ENCODE assay signal across 1 cellular context in the genomic region with DNA sequence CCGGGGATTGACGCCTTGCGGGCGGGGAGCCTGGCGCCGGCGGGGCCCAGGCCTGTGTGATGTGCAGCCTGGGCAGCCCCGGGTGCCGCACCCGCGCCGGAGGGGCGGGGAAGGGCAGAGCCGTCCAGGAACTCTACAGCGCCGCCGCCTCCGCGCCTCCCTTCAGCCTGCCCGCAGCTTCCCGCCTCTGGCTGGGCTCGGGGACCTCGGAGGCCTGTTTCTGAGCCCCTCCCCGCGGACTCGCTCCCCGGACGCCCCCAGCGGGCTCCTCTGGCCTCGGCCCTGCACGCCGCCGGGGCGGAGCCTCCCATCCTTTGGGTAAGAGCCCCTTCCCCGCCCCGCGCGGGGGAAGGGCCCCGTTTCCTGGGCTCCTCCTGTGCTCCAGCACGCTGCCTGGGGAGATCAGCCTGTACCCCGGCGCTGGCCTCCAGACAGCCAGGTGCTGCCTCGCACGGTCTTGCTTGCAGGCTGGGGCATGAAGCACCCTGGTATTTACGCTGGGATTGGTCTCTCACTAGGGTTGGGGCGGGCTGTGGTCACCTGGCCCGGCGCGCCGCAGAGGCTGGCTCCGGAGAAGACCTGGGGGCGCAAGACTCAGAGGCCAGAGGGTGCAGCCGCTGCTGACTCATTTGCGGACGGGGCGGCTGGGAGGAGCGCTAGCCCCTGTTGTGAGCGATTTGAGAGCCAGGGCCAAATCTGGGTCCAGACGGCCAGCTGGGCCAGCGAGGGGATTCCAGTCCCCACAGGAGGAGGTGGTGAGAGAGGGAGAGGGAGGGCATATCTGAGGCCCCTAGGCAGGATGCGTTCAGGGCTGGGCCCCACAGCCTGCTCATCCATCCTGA.
TF ChIP-seq lines count a peak whose summit lies in the region.

No MANE protein-coding gene starts in this region.

TF ChIP-seq in HepG2, 621 proteins besides CTCF, POLR2A, EP300 and RAD21 (continued from another document and continues in another):
- TF ChIP-seq HDAC1 (CRISPR knock-in tag; IDR thresholded peaks at IDR 0.05) (peak; percentile 89), FUBP1 (CRISPR knock-in tag; IDR thresholded peaks at IDR 0.05; ENCODE audit: borderline replicate concordance) (no peak), ZNF766 (CRISPR knock-in tag; IDR thresholded peaks at IDR 0.05; ENCODE audit: borderline replicate concordance) (peak; percentile 88; the same call in 1 of the 2 replicates), NONO (IDR thresholded peaks at IDR 0.05) (no peak), NONO (CRISPR knock-in tag; conservative IDR thresholded peaks at IDR 0.05) (peak; percentile 82; the same call in 1 of the 2 replicates), GLI4 (CRISPR knock-in tag; IDR thresholded peaks at IDR 0.05; ENCODE audit: borderline replicate concordance) (0 out of 2 replicates have a peak, but pooled peaks have one; percentile 13), THAP11 (CRISPR knock-in tag; IDR thresholded peaks at IDR 0.05) (peak; percentile 43; the same call in 1 of the 2 replicates), ZNF747 (CRISPR knock-in tag; IDR thresholded peaks at IDR 0.05; ENCODE audit: borderline replicate concordance) (peak; percentile 41; the same call in 1 of the 2 replicates), ZNF740 (CRISPR knock-in tag; IDR thresholded peaks at IDR 0.05) (peak; percentile 72; the same call in 1 of the 2 replicates), ZFAT (CRISPR knock-in tag; conservative IDR thresholded peaks at IDR 0.05) (peak; percentile 83; the same call in 1 of the 2 replicates), E2F1 (CRISPR knock-in tag; IDR thresholded peaks at IDR 0.05) (peak; percentile 83), FOXP1 (IDR thresholded peaks at IDR 0.05) (no peak), FOXP1 (CRISPR knock-in tag; IDR thresholded peaks at IDR 0.05) (0 out of 2 replicates have a peak, but pooled peaks have one; percentile 13), POGK (CRISPR knock-in tag; conservative IDR thresholded peaks at IDR 0.05) (peak; percentile 94), CBX2 (IDR thresholded peaks at IDR 0.05; ENCODE audit: low read depth, low read length) (no peak), CBX2 (CRISPR knock-in tag; IDR thresholded peaks at IDR 0.05; ENCODE audit: low read depth) (0 out of 2 replicates have a peak, but pooled peaks have one; percentile 36), ZNF431 (CRISPR knock-in tag; IDR thresholded peaks at IDR 0.05; ENCODE audit: borderline replicate concordance, low read depth) (no peak), ZNF770 (CRISPR knock-in tag; IDR thresholded peaks at IDR 0.05) (peak; percentile 83), ZNF746 (CRISPR knock-in tag; IDR thresholded peaks at IDR 0.05) (peak; percentile 68; the same call in 1 of the 2 replicates), CBX5 (CRISPR knock-in tag; IDR thresholded peaks at IDR 0.05; ENCODE audit: borderline replicate concordance) (no peak), CEBPG (CRISPR knock-in tag; IDR thresholded peaks at IDR 0.05) (no peak), ZNF709 (CRISPR knock-in tag; IDR thresholded peaks at IDR 0.05) (peak; percentile 63; the same call in 1 of the 2 replicates), RNF2 (conservative IDR thresholded peaks at IDR 0.05; ENCODE audit: low read depth) (no peak), HIC2 (CRISPR knock-in tag; IDR thresholded peaks at IDR 0.05; ENCODE audit: low read depth) (peak; percentile 56), MXI1 (IDR thresholded peaks at IDR 0.05; ENCODE audit: borderline replicate concordance, low read depth, low read length) (no peak), ASH2L (IDR thresholded peaks at IDR 0.05; ENCODE audit: insufficient read length, low read depth, low read length) (no peak), ZSCAN20 (CRISPR knock-in tag; IDR thresholded peaks at IDR 0.05; ENCODE audit: borderline replicate concordance) (no peak; the same call in 1 of the 2 replicates), KDM2A (CRISPR knock-in tag; IDR thresholded peaks at IDR 0.05; ENCODE audit: borderline replicate concordance, low read depth) (peak; percentile 73), BCL6 (CRISPR knock-in tag; IDR thresholded peaks at IDR 0.05) (peak; percentile 82), BRCA1 (CRISPR knock-in tag; IDR thresholded peaks at IDR 0.05) (peak; percentile 41; the same call in 1 of the 2 replicates), ZFP90 (CRISPR knock-in tag; IDR thresholded peaks at IDR 0.05; ENCODE audit: borderline replicate concordance) (peak; percentile 61; the same call in 1 of the 2 replicates), HOXA9 (CRISPR knock-in tag; IDR thresholded peaks at IDR 0.05; ENCODE audit: borderline replicate concordance) (peak; percentile 66; the same call in 1 of the 2 replicates), ZNF788 (CRISPR knock-in tag; IDR thresholded peaks at IDR 0.05; ENCODE audit: borderline replicate concordance) (peak; percentile 57; the same call in 1 of the 2 replicates), ZNF274 (CRISPR knock-in tag; IDR thresholded peaks at IDR 0.05) (0 out of 2 replicates have a peak, but pooled peaks have one; percentile 18), RARA (CRISPR knock-in tag; IDR thresholded peaks at IDR 0.05) (0 out of 2 replicates have a peak, but pooled peaks have one; percentile 12), GATAD2A (CRISPR knock-in tag; IDR thresholded peaks at IDR 0.05) (peak; percentile 46; the same call in 1 of the 2 replicates), SRY (CRISPR knock-in tag; IDR thresholded peaks at IDR 0.05) (no peak; the same call in 1 of the 2 replicates)
- TF ChIP-seq, protein P1, sequence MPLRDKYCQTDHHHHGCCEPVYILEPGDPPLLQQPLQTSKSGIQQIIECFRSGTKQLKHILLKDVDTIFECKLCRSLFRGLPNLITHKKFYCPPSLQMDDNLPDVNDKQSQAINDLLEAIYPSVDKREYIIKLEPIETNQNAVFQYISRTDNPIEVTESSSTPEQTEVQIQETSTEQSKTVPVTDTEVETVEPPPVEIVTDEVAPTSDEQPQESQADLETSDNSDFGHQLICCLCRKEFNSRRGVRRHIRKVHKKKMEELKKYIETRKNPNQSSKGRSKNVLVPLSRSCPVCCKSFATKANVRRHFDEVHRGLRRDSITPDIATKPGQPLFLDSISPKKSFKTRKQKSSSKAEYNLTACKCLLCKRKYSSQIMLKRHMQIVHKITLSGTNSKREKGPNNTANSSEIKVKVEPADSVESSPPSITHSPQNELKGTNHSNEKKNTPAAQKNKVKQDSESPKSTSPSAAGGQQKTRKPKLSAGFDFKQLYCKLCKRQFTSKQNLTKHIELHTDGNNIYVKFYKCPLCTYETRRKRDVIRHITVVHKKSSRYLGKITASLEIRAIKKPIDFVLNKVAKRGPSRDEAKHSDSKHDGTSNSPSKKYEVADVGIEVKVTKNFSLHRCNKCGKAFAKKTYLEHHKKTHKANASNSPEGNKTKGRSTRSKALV (CRISPR knock-in tag; IDR thresholded peaks at IDR 0.05) = peak; percentile 95
- TF ChIP-seq, protein P2, sequence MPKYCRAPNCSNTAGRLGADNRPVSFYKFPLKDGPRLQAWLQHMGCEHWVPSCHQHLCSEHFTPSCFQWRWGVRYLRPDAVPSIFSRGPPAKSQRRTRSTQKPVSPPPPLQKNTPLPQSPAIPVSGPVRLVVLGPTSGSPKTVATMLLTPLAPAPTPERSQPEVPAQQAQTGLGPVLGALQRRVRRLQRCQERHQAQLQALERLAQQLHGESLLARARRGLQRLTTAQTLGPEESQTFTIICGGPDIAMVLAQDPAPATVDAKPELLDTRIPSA (CRISPR knock-in tag; IDR thresholded peaks at IDR 0.05; ENCODE audit: borderline replicate concordance) = no peak
- TF ChIP-seq, protein P3, sequence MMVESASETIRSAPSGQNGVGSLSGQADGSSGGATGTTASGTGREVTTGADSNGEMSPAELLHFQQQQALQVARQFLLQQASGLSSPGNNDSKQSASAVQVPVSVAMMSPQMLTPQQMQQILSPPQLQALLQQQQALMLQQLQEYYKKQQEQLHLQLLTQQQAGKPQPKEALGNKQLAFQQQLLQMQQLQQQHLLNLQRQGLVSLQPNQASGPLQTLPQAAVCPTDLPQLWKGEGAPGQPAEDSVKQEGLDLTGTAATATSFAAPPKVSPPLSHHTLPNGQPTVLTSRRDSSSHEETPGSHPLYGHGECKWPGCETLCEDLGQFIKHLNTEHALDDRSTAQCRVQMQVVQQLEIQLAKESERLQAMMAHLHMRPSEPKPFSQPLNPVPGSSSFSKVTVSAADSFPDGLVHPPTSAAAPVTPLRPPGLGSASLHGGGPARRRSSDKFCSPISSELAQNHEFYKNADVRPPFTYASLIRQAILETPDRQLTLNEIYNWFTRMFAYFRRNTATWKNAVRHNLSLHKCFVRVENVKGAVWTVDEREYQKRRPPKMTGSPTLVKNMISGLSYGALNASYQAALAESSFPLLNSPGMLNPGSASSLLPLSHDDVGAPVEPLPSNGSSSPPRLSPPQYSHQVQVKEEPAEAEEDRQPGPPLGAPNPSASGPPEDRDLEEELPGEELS (CRISPR knock-in tag; IDR thresholded peaks at IDR 0.05) = peak; percentile 55; the same call in 1 of the 2 replicates
- TF ChIP-seq, protein P4, sequence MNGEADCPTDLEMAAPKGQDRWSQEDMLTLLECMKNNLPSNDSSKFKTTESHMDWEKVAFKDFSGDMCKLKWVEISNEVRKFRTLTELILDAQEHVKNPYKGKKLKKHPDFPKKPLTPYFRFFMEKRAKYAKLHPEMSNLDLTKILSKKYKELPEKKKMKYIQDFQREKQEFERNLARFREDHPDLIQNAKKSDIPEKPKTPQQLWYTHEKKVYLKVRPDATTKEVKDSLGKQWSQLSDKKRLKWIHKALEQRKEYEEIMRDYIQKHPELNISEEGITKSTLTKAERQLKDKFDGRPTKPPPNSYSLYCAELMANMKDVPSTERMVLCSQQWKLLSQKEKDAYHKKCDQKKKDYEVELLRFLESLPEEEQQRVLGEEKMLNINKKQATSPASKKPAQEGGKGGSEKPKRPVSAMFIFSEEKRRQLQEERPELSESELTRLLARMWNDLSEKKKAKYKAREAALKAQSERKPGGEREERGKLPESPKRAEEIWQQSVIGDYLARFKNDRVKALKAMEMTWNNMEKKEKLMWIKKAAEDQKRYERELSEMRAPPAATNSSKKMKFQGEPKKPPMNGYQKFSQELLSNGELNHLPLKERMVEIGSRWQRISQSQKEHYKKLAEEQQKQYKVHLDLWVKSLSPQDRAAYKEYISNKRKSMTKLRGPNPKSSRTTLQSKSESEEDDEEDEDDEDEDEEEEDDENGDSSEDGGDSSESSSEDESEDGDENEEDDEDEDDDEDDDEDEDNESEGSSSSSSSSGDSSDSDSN (CRISPR knock-in tag; IDR thresholded peaks at IDR 0.05) = peak; percentile 98
